ENCODE assay signal across 8 cellular contexts in the genomic region with DNA sequence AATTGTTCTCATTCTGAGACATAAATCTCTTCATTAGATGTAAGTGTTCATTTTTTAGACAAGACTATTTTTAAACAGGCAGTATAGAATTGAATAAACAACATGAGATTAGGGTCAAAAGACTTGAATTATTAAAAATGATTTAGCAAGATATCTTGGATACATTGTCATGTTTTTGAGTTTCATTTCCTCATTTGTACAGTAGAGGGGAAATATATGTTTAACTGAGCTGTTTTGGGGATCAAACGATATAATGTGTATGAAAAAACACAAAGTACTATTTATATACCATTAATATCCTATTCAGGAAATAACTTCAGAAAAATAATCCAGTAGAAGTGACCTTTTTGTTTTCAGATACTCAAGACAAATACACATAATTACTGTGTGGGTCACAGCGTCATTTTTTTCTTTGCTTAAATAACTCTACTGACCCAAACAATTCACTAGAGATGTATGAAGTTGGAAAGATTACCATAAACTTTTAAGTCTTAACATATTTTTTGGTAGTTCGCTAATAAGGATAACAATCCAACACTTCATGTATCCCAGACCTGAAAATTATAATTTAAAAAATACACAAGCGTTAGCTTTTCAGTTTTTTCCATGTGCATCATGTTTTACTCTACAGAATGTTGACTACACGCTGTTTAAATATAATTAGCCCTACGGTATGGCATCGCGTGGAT.
DNase-seq lines count a peak whose midpoint lies in the region; ATAC-seq and TF ChIP-seq lines count a peak whose summit lies in the region.

No MANE protein-coding gene starts in this region.

- peak overlapping the region; percentile 79 to 88 for H3K4me3 ChIP-seq in muscle layer of colon (ENCODE audit: low read depth in 1 of 2, low read length in 2 of 2)

- no peaks in the 10 kb centered on the region for H3K36me3 ChIP-seq in muscle layer of colon (ENCODE audit: insufficient read depth, low read length)

- H3K9me3 ChIP-seq in muscle layer of colon (ENCODE audit: low read length): no peaks in the 10 kb centered on the region

- CTCF ChIA-PET in GM10248 (lab: Yijun Ruan, JAX): interaction anchor here (1.3 kb wide), 1 partner anchor 21 kb away, joined by 3 read pairs; no protein-coding TSS in a partner anchor

- DNase-seq in stimulated activated naive CD8-positive, alpha-beta T cell treated with anti-CD3 and anti-CD28 coated beads, Interleukin-15, Interleukin-2, amounts not matched to agents 100 U/mL and 50 U/mL, for 24 hours: no peak
- DNase-seq in GM10248 (ENCODE audit: extremely low spot score) (no peak), activated gamma-delta T cell (lab: John Stamatoyannopoulos, UW) (no peak)
- no peak for DNase-seq in central memory CD4-positive, alpha-beta T cell
- no peak for DNase-seq in effector CD8-positive, alpha-beta T cell (lab: John Stamatoyannopoulos, UW)

- no peak overlapping the region for H3K27ac Mint-ChIP-seq in stimulated activated naive CD8-positive, alpha-beta T cell treated with anti-CD3 and anti-CD28 coated beads, Interleukin-15, Interleukin-2, amounts not matched to agents 100 ng/mL and 50 ng/mL, for 24 hours

- no peaks in the 10 kb centered on the region for H3K27me3 ChIP-seq in muscle layer of colon (ENCODE audit: control insufficient read depth in 1 of 2, insufficient read depth in 2 of 2, low read length in 2 of 2)

- peak overlapping the region; percentile 78 for H3K4me3 Mint-ChIP-seq in stimulated activated naive CD8-positive, alpha-beta T cell treated with anti-CD3 and anti-CD28 coated beads, Interleukin-15, Interleukin-2, amounts not matched to agents 100 ng/mL and 50 ng/mL, for 24 hours

- peaks cover 6% of the 10 kb centered on the region for H3K4me1 Mint-ChIP-seq in stimulated activated naive CD8-positive, alpha-beta T cell treated with anti-CD3 and anti-CD28 coated beads, Interleukin-15, Interleukin-2, amounts not matched to agents 100 ng/mL and 50 ng/mL, for 24 hours (ENCODE audit: low read depth)

- TF ChIP-seq CTCF in GM10248 (IDR thresholded peaks at IDR 0.05; ENCODE audit: control extremely low read depth, extremely low read depth, low read depth, missing control alignments): no peak

- POLR2A ChIA-PET in GM10248 (lab: Yijun Ruan, JAX): no interaction called here

- peak overlapping the region; percentile 88 for H3K9ac ChIP-seq in muscle layer of colon (ENCODE audit: low read length)

- H3K27me3 Mint-ChIP-seq in stimulated activated naive CD8-positive, alpha-beta T cell treated with anti-CD3 and anti-CD28 coated beads, Interleukin-15, Interleukin-2, amounts not matched to agents 100 ng/mL and 50 ng/mL, for 24 hours: peaks cover 27% of the 10 kb centered on the region

- H3K36me3 Mint-ChIP-seq in stimulated activated naive CD8-positive, alpha-beta T cell treated with anti-CD3 and anti-CD28 coated beads, Interleukin-15, Interleukin-2, amounts not matched to agents 100 ng/mL and 50 ng/mL, for 24 hours (ENCODE audit: low read depth): peaks cover 4% of the 10 kb centered on the region

- H3K4me1 ChIP-seq in muscle layer of colon (ENCODE audit: insufficient read depth, low read length): peaks cover 25% of the 10 kb centered on the region

- H3K9me3 Mint-ChIP-seq in stimulated activated naive CD8-positive, alpha-beta T cell treated with anti-CD3 and anti-CD28 coated beads, Interleukin-15, Interleukin-2, amounts not matched to agents 100 ng/mL and 50 ng/mL, for 24 hours: no peaks in the 10 kb centered on the region

- no peak for ATAC-seq in stimulated activated naive CD8-positive, alpha-beta T cell treated with anti-CD3 and anti-CD28 coated beads, Interleukin-15, Interleukin-2, amounts not matched to agents 100 U/mL and 50 U/mL, for 24 hours

- peak overlapping the region; percentile 95 for H3K27ac ChIP-seq in cingulate gyrus (ENCODE audit: low read depth, low read length)
- H3K27ac ChIP-seq in muscle layer of colon (ENCODE audit: low read depth, low read length): peak overlapping the region; percentile 82
